12 cellular contexts compared by ENCODE assay signal in genomic region chr10:94299417-94299816, GRCh38.
DNase-seq lines count a peak whose midpoint lies in the region; ATAC-seq, FAIRE-seq and TF ChIP-seq lines count a peak whose summit lies in the region.
"Had no signal": no experiment of that assay in that cellular context is flagged by ENCODE, and none has a peak within 500 bp of the region (broad histone marks: within the 10 kb centered on the region; RNA-seq: fewer than 3 reads in every experiment).

No MANE protein-coding gene starts in this region.

- TF ChIP-seq CTCF in osteoblast (IDR thresholded peaks at IDR 0.05; ENCODE audit: extremely low read depth, low read depth, low read length) = no peak

- no peak overlapping the region for H2BK15ac ChIP-seq in neuronal stem cell (ENCODE audit: low read length)

- ATAC-seq in activated CD4-positive, CD25-positive, alpha-beta regulatory T cell treated with anti-CD3 and anti-CD28 coated beads, Interleukin-2, amount 50 U/mL, for 24 hours = peak; percentile 46 to 55
- no peak for ATAC-seq in HG03135 (IDR thresholded peaks at IDR 0.05; ENCODE audit: unreplicated experiment)
- ATAC-seq: A549, body of pancreas, right cardiac atrium, upper lobe of right lung had no signal

- no peak overlapping the region for H3K9ac ChIP-seq in neuronal stem cell (ENCODE audit: low read depth, low read length, poor library complexity)

- no peak overlapping the region for H4K91ac ChIP-seq in neuronal stem cell (ENCODE audit: low read depth, low read length, poor library complexity)

- H3K23ac ChIP-seq in neuronal stem cell (ENCODE audit: low read depth, low read length, poor library complexity) = no peak overlapping the region

- no peak overlapping the region for H3K18ac ChIP-seq in neuronal stem cell (ENCODE audit: low read length)

- H3K4me3 ChIP-seq in osteoblast (ENCODE audit: insufficient read depth, low read length) (no peak overlapping the region), neuronal stem cell (ENCODE audit: low read length in 2 of 2) (no peak overlapping the region)
- H3K4me3 ChIP-seq: A549, body of pancreas, upper lobe of right lung had no signal

- no CpG with 5 or more reads among the region's 3 CpGs for WGBS in neuronal stem cell (ENCODE audit: extremely low coverage in 2 of 2, insufficient read length in 2 of 2, insufficient replicate concordance in 1 of 2), 2 donors

- H3K14ac ChIP-seq in neuronal stem cell (ENCODE audit: low read length) = no peak overlapping the region

- no peak overlapping the region for H3K4ac ChIP-seq in neuronal stem cell (ENCODE audit: low read length)

- H2BK5ac ChIP-seq in neuronal stem cell (ENCODE audit: low read length) = no peak overlapping the region

- H4K8ac ChIP-seq in neuronal stem cell (ENCODE audit: low read depth, low read length) = no peak overlapping the region

- H3K27ac ChIP-seq in osteoblast (ENCODE audit: low read depth, low read length) = no peak overlapping the region
- no peak overlapping the region for H3K27ac ChIP-seq in neuronal stem cell (replicated peaks; ENCODE audit: low read length)
- H3K27ac ChIP-seq: A549, body of pancreas, upper lobe of right lung had no signal

- no peak overlapping the region for H2BK12ac ChIP-seq in neuronal stem cell (ENCODE audit: low read length)

- no peaks in the 10 kb centered on the region for H3K79me1 ChIP-seq in neuronal stem cell (ENCODE audit: low read depth, low read length)

- no peaks in the 10 kb centered on the region for H3K36me3 ChIP-seq in osteoblast (ENCODE audit: insufficient read depth, low read length)
- H3K36me3 ChIP-seq in neuronal stem cell (replicated peaks in 1 of 2; ENCODE audit: control insufficient read depth in 2 of 2, insufficient read depth in 2 of 2, low read length in 2 of 2) = no peaks in the 10 kb centered on the region
- H3K36me3 ChIP-seq: upper lobe of right lung had no signal

- no peaks in the 10 kb centered on the region for H3K27me3 ChIP-seq in osteoblast (ENCODE audit: insufficient read depth, low read length)
- no peaks in the 10 kb centered on the region for H3K27me3 ChIP-seq in neuronal stem cell (ENCODE audit: control insufficient read depth in 3 of 3, insufficient read depth in 3 of 3, low read depth in 1 of 3, low read length in 3 of 3)
- H3K27me3 ChIP-seq: body of pancreas, upper lobe of right lung had no signal

- H2BK120ac ChIP-seq in neuronal stem cell (ENCODE audit: low read depth, low read length) = no peak overlapping the region

- H3K9me3 ChIP-seq in osteoblast (ENCODE audit: low read depth, low read length) (no peaks in the 10 kb centered on the region), neuronal stem cell (replicated peaks in 1 of 2; ENCODE audit: control insufficient read depth in 2 of 2, insufficient read depth in 1 of 2, low read depth in 1 of 2, low read length in 2 of 2) (no peaks in the 10 kb centered on the region)
- H3K9me3 ChIP-seq: A549, body of pancreas, upper lobe of right lung had no signal

- no peak for TF ChIP-seq POLR2A in GM12891 (IDR thresholded peaks at IDR 0.05; ENCODE audit: low read depth, low read length)

- no peak overlapping the region for H2AK5ac ChIP-seq in neuronal stem cell (ENCODE audit: low read depth, low read length)

- H3K4me1 ChIP-seq in osteoblast (ENCODE audit: insufficient read depth, low read length) = peaks cover 16% of the 10 kb centered on the region
- H3K4me1 ChIP-seq in neuronal stem cell (ENCODE audit: control insufficient read depth in 2 of 2, insufficient read depth in 1 of 2, low read depth in 1 of 2, low read length in 2 of 2) = no peaks in the 10 kb centered on the region
- H3K4me1 ChIP-seq: A549, body of pancreas, upper lobe of right lung had no signal

- peaks cover 5% of the 10 kb centered on the region for H4K20me1 ChIP-seq in osteoblast (ENCODE audit: insufficient read depth, low read length)

- H3K79me2 ChIP-seq in osteoblast (ENCODE audit: insufficient read depth, low read length) = no peaks in the 10 kb centered on the region

- FAIRE-seq in GM12891 (lab: Jason Lieb, UNC) = no peak
- FAIRE-seq: A549 had no signal

- DNase-seq in activated CD4-positive, CD25-positive, alpha-beta regulatory T cell (lab: John Stamatoyannopoulos, UW) = no peak
- DNase-seq in Kasumi-1 (lab: John Stamatoyannopoulos, UW) (peak; percentile 18 to 50), osteoblast (ENCODE audit: insufficient read length, low spot score, missing footprints) (peak; percentile 73), neuronal stem cell (ENCODE audit: low spot score) (no peak), GM12891 (ENCODE audit: insufficient read length, low spot score) (no peak)
- peak; percentile 29 to 32 for DNase-seq in activated T-cell treated with anti-CD3 and anti-CD28 coated beads, Interleukin-2, amount 50 U/mL, for 48 hours
- DNase-seq: body of pancreas, right cardiac atrium, upper lobe of right lung had no signal

- H3K4me2 ChIP-seq in osteoblast (ENCODE audit: insufficient read depth, low read length) = peak overlapping the region; percentile 5
- no peak overlapping the region for H3K4me2 ChIP-seq in neuronal stem cell (ENCODE audit: insufficient read depth, low read length, poor library complexity, severe bottlenecking)
- H3K4me2 ChIP-seq: A549 had no signal

- no peak overlapping the region for H2AFZ ChIP-seq in osteoblast (ENCODE audit: low read length)
- no peak overlapping the region for H2AFZ ChIP-seq in neuronal stem cell (ENCODE audit: low read length)

TF ChIP-seq in GM12891, 5 proteins besides CTCF, POLR2A, EP300 and RAD21:
- TF ChIP-seq POU2F2 (IDR thresholded peaks at IDR 0.05; ENCODE audit: low read depth, low read length) = no peak
- TF ChIP-seq SPI1 (IDR thresholded peaks at IDR 0.05; ENCODE audit: low read depth, low read length) = no peak
- TF ChIP-seq POLR2AphosphoS5 (IDR thresholded peaks at IDR 0.05; ENCODE audit: low read depth, low read length) = no peak
- no peak for TF ChIP-seq PAX5 (IDR thresholded peaks at IDR 0.05; ENCODE audit: insufficient read depth, low read length, severe bottlenecking)
- TF ChIP-seq TAF1 (IDR thresholded peaks at IDR 0.05; ENCODE audit: low read depth, low read length) = no peak

Comparison
In these comparisons a context has a peak if more than half of its experiments do, and no peak if none do; other contexts are left out.
1. DNase-seq: peak in Kasumi-1 (2 of 2), activated T-cell treated with anti-CD3 and anti-CD28 coated beads, Interleukin-2, amount 50 U/mL, for 48 hours (2 of 2) and osteoblast (single experiment); none in activated CD4-positive, CD25-positive, alpha-beta regulatory T cell (0 of 4), neuronal stem cell (single experiment) and GM12891 (single experiment).